Comparison of ENCODE assay signal across 25 cellular contexts in genomic region chr17:45391918-45392317, GRCh38. TPM values are rescaled to one million over a fixed set of nuclear protein-coding genes. Genes with fewer than 3 reads are reported as not detected.
DNase-seq lines count a peak whose midpoint lies in the region; ATAC-seq, FAIRE-seq and TF ChIP-seq lines count a peak whose summit lies in the region.
"Had no signal": no experiment of that assay in that cellular context is flagged by ENCODE, and none has a peak within 500 bp of the region (broad histone marks: within the 10 kb centered on the region; RNA-seq: fewer than 3 reads in every experiment).

No MANE protein-coding gene starts in this region.

- no peak overlapping the region for H2BK12ac ChIP-seq in mesenchymal stem cell (ENCODE audit: low read length in 2 of 2)

- H3K4me3 Mint-ChIP-seq in T-helper 17 cell: no peak overlapping the region
- H3K4me3 Mint-ChIP-seq in stimulated activated naive B cell treated with anti-CD40 and anti-IgM and Interleukin-4, amounts not matched to agents 10 μg/mL and 1 μg/mL and 100 μg/mL, for 72 hours: no peak overlapping the region
- H3K4me3 Mint-ChIP-seq: CD4-positive, alpha-beta memory T cell had no signal

- no peak overlapping the region for H3K4ac ChIP-seq in mesenchymal stem cell (ENCODE audit: low read depth in 1 of 2, low read length in 2 of 2)

- no peak overlapping the region for H2BK120ac ChIP-seq in mesenchymal stem cell (ENCODE audit: low read depth, low read length)

- H3K27me3 Mint-ChIP-seq in T-helper 17 cell: peaks cover 24% of the 10 kb centered on the region
- peaks cover 9 to 16% of the 10 kb centered on the region in 2 donors for H3K27me3 Mint-ChIP-seq in stimulated activated naive B cell treated with anti-CD40 and anti-IgM and Interleukin-4, amounts not matched to agents 10 μg/mL and 1 μg/mL and 100 μg/mL, for 72 hours

- H3K9ac ChIP-seq in HepG2 (ENCODE audit: insufficient read depth, low read depth, low read length) (no peak overlapping the region), mesenchymal stem cell (ENCODE audit: low read length) (no peak overlapping the region)

- peaks cover 0 to 25% of the 10 kb centered on the region in 2 experiments; a peak in 3 of 5 replicates for H3K27me3 ChIP-seq in HepG2 (ENCODE audit: control insufficient read depth in 1 of 2, insufficient read depth in 2 of 2, low read length in 2 of 2)
- H3K27me3 ChIP-seq in right lobe of liver: no peaks in the 10 kb centered on the region
- H3K27me3 ChIP-seq in mesenchymal stem cell (ENCODE audit: control insufficient read depth in 1 of 2, insufficient read depth in 1 of 2, low read length in 2 of 2): peaks cover 0 to 33% of the 10 kb centered on the region in 2 experiments

- H2BK5ac ChIP-seq in mesenchymal stem cell (ENCODE audit: low read depth, low read length, poor library complexity, severe bottlenecking): no peak overlapping the region

- H3K4me2 ChIP-seq in HepG2 (ENCODE audit: low read depth, low read length) (no peak overlapping the region), mesenchymal stem cell (ENCODE audit: low read length, poor library complexity, severe bottlenecking) (no peak overlapping the region)

- H3K14ac ChIP-seq in mesenchymal stem cell (ENCODE audit: low read length in 2 of 2): no peak overlapping the region

- no peaks in the 10 kb centered on the region for H3K79me1 ChIP-seq in mesenchymal stem cell (replicated peaks; ENCODE audit: low read length, poor library complexity, severe bottlenecking)

- peaks cover 14% of the 10 kb centered on the region for H3K4me1 Mint-ChIP-seq in T-helper 17 cell
- H3K4me1 Mint-ChIP-seq in stimulated activated naive B cell treated with anti-CD40 and anti-IgM and Interleukin-4, amounts not matched to agents 10 μg/mL and 1 μg/mL and 100 μg/mL, for 72 hours: peaks cover 18 to 27% of the 10 kb centered on the region in 2 donors

- intact Hi-C loops in HepG2 (cut with micrococcal nuclease; ENCODE audit: unreplicated experiment): no loop called here
- intact Hi-C loops in right lobe of liver (cut with DNase I): no loop called here
- intact Hi-C loops in left ventricle myocardium superior (cut with micrococcal nuclease): no loop called here

- TF ChIP-seq EP300 in HepG2 (IDR thresholded peaks at IDR 0.05; ENCODE audit: low read depth in 2 of 2, low read length in 2 of 2) (no peak), HepG2 (CRISPR knock-in tag; IDR thresholded peaks at IDR 0.05; ENCODE audit: borderline replicate concordance) (no peak)

- TF ChIP-seq POLR2A in HepG2 (IDR thresholded peaks at IDR 0.05; ENCODE audit: insufficient read depth in 1 of 2, low read depth in 2 of 2, low read length in 2 of 2): no peak
- no peak for TF ChIP-seq POLR2A in right lobe of liver (IDR thresholded peaks at IDR 0.05)

- H3K9me3 ChIP-seq in HepG2 (ENCODE audit: low read length) (no peaks in the 10 kb centered on the region), right lobe of liver (no peaks in the 10 kb centered on the region), T-helper 17 cell (ENCODE audit: control insufficient read depth, low read length, poor library complexity, severe bottlenecking) (no peaks in the 10 kb centered on the region), mesenchymal stem cell (ENCODE audit: control insufficient read depth, low read length) (peaks cover 3% of the 10 kb centered on the region)

- H3K79me2 ChIP-seq in HepG2 (ENCODE audit: insufficient read depth, low read length): no peaks in the 10 kb centered on the region

- H3K36me3 Mint-ChIP-seq in T-helper 17 cell (ENCODE audit: low read depth): peaks cover 2% of the 10 kb centered on the region
- peaks cover 14 to 16% of the 10 kb centered on the region in 2 donors for H3K36me3 Mint-ChIP-seq in stimulated activated naive B cell treated with anti-CD40 and anti-IgM and Interleukin-4, amounts not matched to agents 10 μg/mL and 1 μg/mL and 100 μg/mL, for 72 hours

- H4K8ac ChIP-seq in mesenchymal stem cell (ENCODE audit: low read length): no peak overlapping the region

- peaks cover 0 to 1% of the 10 kb centered on the region in 2 experiments; a peak in 1 of 5 replicates for H3K36me3 ChIP-seq in HepG2 (replicated peaks in 1 of 2; ENCODE audit: control insufficient read depth in 1 of 2, insufficient read depth in 2 of 2, low read length in 2 of 2)
- H3K36me3 ChIP-seq in right lobe of liver: no peaks in the 10 kb centered on the region
- peaks cover 10 to 11% of the 10 kb centered on the region in 2 experiments for H3K36me3 ChIP-seq in mesenchymal stem cell (ENCODE audit: control insufficient read depth in 1 of 2, insufficient read depth in 2 of 2, low read depth in 1 of 2, low read length in 2 of 2)

- DNase-seq in HepG2 (ENCODE audit: low spot score) (no peak), right lobe of liver (no peak), T-helper 17 cell (no peak), mesenchymal stem cell (no peak), HuH-7.5 (ENCODE audit: low spot score) (no peak), left ventricle myocardium superior (no peak), NCI-H748 treated with DMSO at 0.1 percent for 48 hours (lab: John Stamatoyannopoulos, UW) (no peak)
- no peak for DNase-seq in stimulated activated naive B cell treated with anti-CD40 and anti-IgM and Interleukin-4, amounts not matched to agents 10 μg/mL and 1 μg/mL and 100 μg/mL, for 72 hours
- DNase-seq: 8988T; CD4-positive, alpha-beta memory T cell; COR-L47; HCEC 1CT; KBM-7; NCI-H1105 treated with DMSO at 0.1 percent for 48 hours; NCI-H146; NCI-H1930; NCI-H446; NCI-H524 treated with DMSO at 0.1 percent for 48 hours; NCI-H82; NK-92 treated with Interleukin-12 subunit alpha and Interleukin-12 subunit beta, amount 100 ng/mL, for 24 hours; SHP77 had no signal

- no peaks in the 10 kb centered on the region for H4K20me1 ChIP-seq in HepG2 (ENCODE audit: insufficient read depth, low read length)

- no peak overlapping the region for H3K4me3 ChIP-seq in HepG2 (replicated peaks in 1 of 3; ENCODE audit: insufficient read depth in 1 of 3, low read depth in 2 of 3, low read length in 3 of 3)
- H3K4me3 ChIP-seq in right lobe of liver: no peak overlapping the region
- no peak overlapping the region for H3K4me3 ChIP-seq in mesenchymal stem cell (ENCODE audit: insufficient read depth in 1 of 2, low read depth in 1 of 2, low read length in 2 of 2)

- BruUV-seq in HepG2 (replicated peaks; lab: Mats Ljungman, UMichigan): no TSS peak

- no peak for ATAC-seq in HepG2
- ATAC-seq in right lobe of liver: no peak
- no peak for ATAC-seq in T-helper 17 cell
- ATAC-seq in stimulated activated naive B cell treated with anti-CD40 and anti-IgM and Interleukin-4, amounts not matched to agents 10 μg/mL and 1 μg/mL and 100 μg/mL, for 72 hours (replicated peaks): no peak
- no peak for ATAC-seq in left ventricle myocardium superior

- no peak for FAIRE-seq in HepG2 (lab: Jason Lieb, UNC)
- FAIRE-seq: G401.6, H1 had no signal

- H3K23ac ChIP-seq in mesenchymal stem cell (ENCODE audit: low read length in 2 of 2): no peak overlapping the region

- no peak overlapping the region for H3K18ac ChIP-seq in mesenchymal stem cell (ENCODE audit: low read depth in 1 of 2, low read length in 2 of 2)

- H4K91ac ChIP-seq in mesenchymal stem cell (ENCODE audit: low read length): peak overlapping the region; percentile 47

- TF ChIP-seq CTCF in HepG2 (CRISPR knock-in tag; IDR thresholded peaks at IDR 0.05) (no peak), right lobe of liver (IDR thresholded peaks at IDR 0.05) (no peak)

- POLR2A ChIA-PET in HepG2 (lab: Yijun Ruan, JAX): interaction anchor here (1.5 kb wide), 1 partner anchor 15 kb away, joined by 4 read pairs; no protein-coding TSS in a partner anchor

- H2AK5ac ChIP-seq in mesenchymal stem cell (ENCODE audit: low read length, severe bottlenecking): no peak overlapping the region

- no peak overlapping the region for H2BK15ac ChIP-seq in mesenchymal stem cell (ENCODE audit: low read depth, poor library complexity, severe bottlenecking)

- no peaks in the 10 kb centered on the region for H3K9me3 Mint-ChIP-seq in stimulated activated naive B cell treated with anti-CD40 and anti-IgM and Interleukin-4, amounts not matched to agents 10 μg/mL and 1 μg/mL and 100 μg/mL, for 72 hours
- H3K9me3 Mint-ChIP-seq: CD4-positive, alpha-beta memory T cell had no signal

- H3K27ac ChIP-seq in HepG2 (ENCODE audit: extremely low read length, insufficient read depth, low read length): no peak overlapping the region
- H3K27ac ChIP-seq in right lobe of liver: no peak overlapping the region
- no peak overlapping the region for H3K27ac ChIP-seq in mesenchymal stem cell (ENCODE audit: low read length, poor library complexity, severe bottlenecking)
- H3K27ac ChIP-seq: HL-60, RWPE1 had no signal

- peak overlapping the region; percentile 43 for H3K27ac Mint-ChIP-seq in T-helper 17 cell
- H3K27ac Mint-ChIP-seq in stimulated activated naive B cell treated with anti-CD40 and anti-IgM and Interleukin-4, amounts not matched to agents 10 μg/mL and 1 μg/mL and 100 μg/mL, for 72 hours: peak overlapping the region; percentile 21

- in situ Hi-C loops in HepG2 (cut with HindIII; ENCODE audit: extremely low pct_ligation_motif_present, low pct_unique_long_range_greater_than_20kb): no loop called here

- H2AFZ ChIP-seq in HepG2 (ENCODE audit: low read length) (no peak overlapping the region), mesenchymal stem cell (ENCODE audit: low read depth, low read length) (no peak overlapping the region)

- H3K4me1 ChIP-seq in HepG2 (ENCODE audit: insufficient read depth, low read length) (peaks cover 7% of the 10 kb centered on the region; the same call in 1 of the 2 replicates), right lobe of liver (peaks cover 0 to 7% (median 0%) of the 10 kb centered on the region in 4 donors), mesenchymal stem cell (ENCODE audit: control insufficient read depth, insufficient read depth, low read depth, low read length) (peaks cover 9% of the 10 kb centered on the region)

- CTCF ChIA-PET in HepG2 (lab: Yijun Ruan, JAX; ENCODE audit: low intra/inter-chr PET ratio, low total read pairs): no interaction called here

- WGBS in HepG2 (ENCODE audit: low lambda C conversion rate): 93% methylated on average over 2 of the region's 2 CpGs
- 100% methylated on average over 1 of the region's 2 CpGs for WGBS in right lobe of liver (ENCODE audit: insufficient coverage, low coverage, low lambda C conversion rate, missing lambda C conversion rate)
- WGBS in mesenchymal stem cell: 97% methylated on average over 2 of the region's 2 CpGs

- TF ChIP-seq RAD21 in HepG2 (CRISPR knock-in tag; IDR thresholded peaks at IDR 0.05): no peak

RNA-seq across cellular contexts. Expression of gene ARHGAP27, which starts 40.8 kb away (rescaled TPM):
- total RNA-seq in HepG2 (2016; rRNA removed; fragmentation: Illumina TruSeq; extraction: Trizol) (7.8 and 18.9 TPM in 2 replicates), right lobe of liver (1 to 10 TPM; 4.9 to 9.3 (median 6.8) TPM), T-helper 17 cell (10 to 100 TPM; 42.0 to 55.4 TPM), left ventricle myocardium superior (37.3 TPM)
- 4.4 and 4.5 TPM in 2 replicates for total RNA-seq in HepG2 (2016; cell fraction: cytosol; rRNA removed; fragmentation: Illumina TruSeq; extraction: Trizol; ENCODE audit: low read depth)
- 6.7 and 19.6 TPM in 2 replicates for total RNA-seq in HepG2 (2016; cell fraction: insoluble cytoplasmic fraction; rRNA removed; fragmentation: Illumina TruSeq; extraction: Trizol)
- 5.4 and 5.6 TPM in 2 replicates for total RNA-seq in HepG2 (2016; cell fraction: membrane; rRNA removed; fragmentation: Illumina TruSeq; extraction: Trizol)
- 23.4 and 28.4 TPM in 2 replicates for total RNA-seq in HepG2 (2016; cell fraction: nucleus; rRNA removed; fragmentation: Illumina TruSeq; extraction: Trizol)
- 15.5 and 20.0 TPM in 2 replicates for polyA plus RNA-seq in HepG2 (2011; rRNA removed)
- polyA plus RNA-seq in HepG2 (2011; cell fraction: cytosol; rRNA removed): 5.4 and 8.7 TPM in 2 replicates
- 141 and 178 TPM in 2 replicates for polyA plus RNA-seq in HepG2 (2011; cell fraction: nucleus; rRNA removed)
- 6.9 and 8.4 TPM in 2 replicates for polyA plus RNA-seq in HepG2 (2012)
- polyA plus RNA-seq in HepG2 (2016; cell fraction: cytosol; fragmentation: Illumina TruSeq; extraction: Trizol; ENCODE audit: low read depth): 1.1 and 1.5 TPM in 2 replicates
- polyA plus RNA-seq in HepG2 (2016; cell fraction: insoluble cytoplasmic fraction; fragmentation: Illumina TruSeq; extraction: Trizol; ENCODE audit: low read depth): 8.6 and 9.5 TPM in 2 replicates
- 2.5 and 2.7 TPM in 2 replicates for polyA plus RNA-seq in HepG2 (2016; cell fraction: membrane; fragmentation: Illumina TruSeq; extraction: Trizol; ENCODE audit: low read depth)
- polyA plus RNA-seq in HepG2 (2016; cell fraction: nucleus; fragmentation: Illumina TruSeq; extraction: Trizol; ENCODE audit: insufficient read depth, low read depth): 67.3 and 73.4 TPM in 2 replicates
- polyA minus RNA-seq in HepG2 (2011; rRNA and poly(A)+ RNA removed; ENCODE audit: low replicate concordance): 17.3 and 32.8 TPM in 2 replicates
- polyA minus RNA-seq in HepG2 (2011; cell fraction: cytosol; rRNA and poly(A)+ RNA removed): 4.6 and 4.8 TPM in 2 replicates
- 26.1 and 28.0 TPM in 2 replicates for polyA minus RNA-seq in HepG2 (2011; cell fraction: nucleus; rRNA and poly(A)+ RNA removed)
- 0.75 TPM for polyA plus RNA-seq in mesenchymal stem cell (2013, experiment 1 of 2)
- 0.51 TPM for polyA plus RNA-seq in mesenchymal stem cell (2013, experiment 2 of 2)
